8 cellular contexts compared by ENCODE assay signal in the genomic region with DNA sequence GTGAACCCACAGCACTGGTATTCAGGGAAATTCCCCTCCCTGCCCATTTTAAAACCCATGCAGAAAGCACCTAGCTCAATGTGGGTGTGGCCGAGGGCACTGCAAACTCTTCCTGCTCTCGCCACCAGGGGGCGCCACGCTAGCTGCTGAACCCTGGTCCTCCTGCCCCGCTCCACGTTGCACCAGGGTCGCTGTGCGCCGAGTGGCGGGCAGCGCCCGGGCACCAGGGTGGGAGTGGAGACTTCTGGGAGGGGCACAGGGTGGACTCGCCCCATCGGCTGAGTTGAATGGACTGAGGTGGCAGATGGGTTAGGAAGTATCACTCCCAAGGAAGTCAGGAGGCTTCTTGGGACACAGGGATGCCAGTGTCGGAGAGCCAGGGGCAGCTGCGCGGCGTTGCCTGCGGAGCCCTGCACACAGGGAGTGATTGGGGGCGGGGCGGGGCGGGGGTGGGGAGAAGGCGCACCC. TPM values are rescaled to one million over a fixed set of nuclear protein-coding genes. Genes with fewer than 3 reads are reported as not detected.
DNase-seq lines count a peak whose midpoint lies in the region; ATAC-seq and TF ChIP-seq lines count a peak whose summit lies in the region.

No MANE protein-coding gene starts in this region.

- H3K4me1 ChIP-seq in BE2C: no peaks in the 10 kb centered on the region

- ATAC-seq in GM19043 (IDR thresholded peaks at IDR 0.05; ENCODE audit: low read depth, unreplicated experiment) (peak; percentile 84), HG03469 (IDR thresholded peaks at IDR 0.05; ENCODE audit: unreplicated experiment) (peak; percentile 70)

- H3K27me3 ChIP-seq in BE2C: no peaks in the 10 kb centered on the region

- no peaks in the 10 kb centered on the region for H3K9me3 ChIP-seq in BE2C

- H3K4me3 ChIP-seq in BE2C (ENCODE audit: low read depth, low read length) (no peak overlapping the region; the same call in 1 of the 2 replicates), fibroblast of pulmonary artery (replicated peaks; ENCODE audit: low read depth, low read length) (no peak overlapping the region)

- DNase-seq in BE2C (peak; percentile 74), NOMO-1 treated with DMSO at 0.1 percent for 48 hours (lab: John Stamatoyannopoulos, UW; ENCODE audit: unreplicated experiment) (peak; percentile 47), activated T-cell treated with anti-CD3 and anti-CD28 coated beads for 24 hours (ENCODE audit: low read depth) (peak; percentile 70), fibroblast of pulmonary artery (ENCODE audit: low read depth) (peak; percentile 22), retina (peak; percentile 67), DMS79 (lab: John Stamatoyannopoulos, UW) (no peak)

- TF ChIP-seq CTCF in BE2C (IDR thresholded peaks at IDR 0.05; ENCODE audit: low read depth, low read length) (peak; percentile 89), fibroblast of pulmonary artery (IDR thresholded peaks at IDR 0.05; ENCODE audit: low read length, missing control alignments) (peak; percentile 67)

- no peaks in the 10 kb centered on the region for H3K36me3 ChIP-seq in BE2C

RNA-seq across cellular contexts. Expression of a gene that starts 48.1 kb away (rescaled TPM):
- not detected for polyA plus RNA-seq in BE2C (2012; ENCODE audit: insufficient read depth, insufficient read length, low read depth)
